ENCODE assay signal across 19 cellular contexts in genomic region chr3:196168808-196169391, GRCh38. TPM values are rescaled to one million over a fixed set of nuclear protein-coding genes. Genes with fewer than 3 reads are reported as not detected.
A peak's percentile ranks its signal among the peaks of the same experiment; 100 is the strongest.
DNase-seq lines count a peak whose midpoint lies in the region; ATAC-seq, FAIRE-seq and TF ChIP-seq lines count a peak whose summit lies in the region.
"Had no signal": no experiment of that assay in that cellular context is flagged by ENCODE, and none has a peak within 500 bp of the region (broad histone marks: within the 10 kb centered on the region; RNA-seq: fewer than 3 reads in every experiment).

No MANE protein-coding gene starts in this region.

- H3K27ac ChIP-seq in SK-N-SH (ENCODE audit: low read depth in 2 of 2, low read length in 1 of 2) (no peak overlapping the region), small intestine (ENCODE audit: low read depth in 1 of 2, low read length in 1 of 2) (peak overlapping the region; percentile 52 to 66), suprapubic skin (no peak overlapping the region)
- no peak overlapping the region for H3K27ac ChIP-seq in naive thymus-derived CD4-positive, alpha-beta T cell (ENCODE audit: low read depth, low read length)
- H3K27ac ChIP-seq: brain microvascular endothelial cell had no signal

- DNase-seq in SK-N-SH (no peak), NCI-H1105 (lab: John Stamatoyannopoulos, UW) (peak; percentile 100), NCI-H774 (lab: John Stamatoyannopoulos, UW) (peak; percentile 89), small intestine (peak; percentile 75), suprapubic skin (ENCODE audit: low spot score in 2 of 2) (no peak), putamen (ENCODE audit: low spot score) (no peak)
- no peak for DNase-seq in naive thymus-derived CD4-positive, alpha-beta T cell
- DNase-seq: activated naive CD4-positive, alpha-beta T cell treated with Interleukin-2 at 50 U/mL for 16 hours; brain microvascular endothelial cell; effector CD8-positive, alpha-beta T cell; NCI-H82; SIG-M5; stimulated activated naive CD8-positive, alpha-beta T cell treated with anti-CD3 and anti-CD28 coated beads, Interleukin-15, Interleukin-2, amounts not matched to agents 100 U/mL and 50 U/mL, for 24 hours had no signal

- no peak overlapping the region for H3K9ac ChIP-seq in SK-N-SH

- no peak for TF ChIP-seq RAD21 in SK-N-SH (IDR thresholded peaks at IDR 0.05; ENCODE audit: low read length)

- no peaks in the 10 kb centered on the region for H4K20me1 ChIP-seq in SK-N-SH (ENCODE audit: insufficient read depth)

- POLR2A ChIA-PET in SK-N-SH (lab: Yijun Ruan, JAX) = no interaction called here
- POLR2A ChIA-PET in naive thymus-derived CD4-positive, alpha-beta T cell (lab: Charles Lee) = no interaction called here

- WGBS in SK-N-SH (ENCODE audit: low lambda C conversion rate) = 29% methylated on average over 6 of the region's 6 CpGs
- WGBS in small intestine, 3 donors = 24 to 55% (median 32%) methylated on average over 6 of the region's 6 CpGs
- 46% methylated on average over 5 of the region's 6 CpGs for WGBS in suprapubic skin

- H3K27ac Mint-ChIP-seq in naive thymus-derived CD4-positive, alpha-beta T cell = no peak overlapping the region

- no peaks in the 10 kb centered on the region for H3K36me3 Mint-ChIP-seq in naive thymus-derived CD4-positive, alpha-beta T cell

- no peak for TF ChIP-seq POLR2A in suprapubic skin (IDR thresholded peaks at IDR 0.05)

- peaks cover 0 to 9% (median 0%) of the 10 kb centered on the region in 7 donors for H3K4me1 Mint-ChIP-seq in naive thymus-derived CD4-positive, alpha-beta T cell

- H3K9me3 Mint-ChIP-seq in naive thymus-derived CD4-positive, alpha-beta T cell = no peaks in the 10 kb centered on the region
- H3K9me3 Mint-ChIP-seq: neural crest cell had no signal

- no peak for TF ChIP-seq CTCF in SK-N-SH (IDR thresholded peaks at IDR 0.05)
- TF ChIP-seq CTCF in suprapubic skin (IDR thresholded peaks at IDR 0.05) = no peak

- H3K27me3 ChIP-seq in SK-N-SH (ENCODE audit: insufficient read depth) (no peaks in the 10 kb centered on the region), small intestine (ENCODE audit: control insufficient read depth in 2 of 2, insufficient read depth in 2 of 2, low read length in 2 of 2) (no peaks in the 10 kb centered on the region), suprapubic skin (no peaks in the 10 kb centered on the region)
- no peaks in the 10 kb centered on the region for H3K27me3 ChIP-seq in naive thymus-derived CD4-positive, alpha-beta T cell (ENCODE audit: control insufficient read depth in 2 of 2, insufficient read depth in 2 of 2, low read length in 2 of 2)
- H3K27me3 ChIP-seq: brain microvascular endothelial cell had no signal

- H3K9me2 ChIP-seq in SK-N-SH = no peaks in the 10 kb centered on the region

- FAIRE-seq in small intestine (lab: Jason Lieb, UNC) = no peak
- FAIRE-seq: H1 had no signal

- no peak overlapping the region for H2AFZ ChIP-seq in SK-N-SH (ENCODE audit: low read depth)

- no peaks in the 10 kb centered on the region for H3K27me3 Mint-ChIP-seq in naive thymus-derived CD4-positive, alpha-beta T cell

- H3K9me3 ChIP-seq in SK-N-SH (no peaks in the 10 kb centered on the region), small intestine (ENCODE audit: control insufficient read depth, low read depth) (no peaks in the 10 kb centered on the region), suprapubic skin (no peaks in the 10 kb centered on the region)
- H3K9me3 ChIP-seq in naive thymus-derived CD4-positive, alpha-beta T cell (ENCODE audit: control insufficient read depth in 2 of 3, low read length in 3 of 3) = no peaks in the 10 kb centered on the region

- H3K79me2 ChIP-seq in SK-N-SH (ENCODE audit: insufficient read depth) = no peaks in the 10 kb centered on the region

- H3K4me3 Mint-ChIP-seq in naive thymus-derived CD4-positive, alpha-beta T cell = no peak overlapping the region
- H3K4me3 Mint-ChIP-seq: neural crest cell had no signal

- peak in 1 of 2 experiments; percentile 14; a peak in 1 of 4 replicates for TF ChIP-seq EP300 in SK-N-SH (IDR thresholded peaks at IDR 0.05; ENCODE audit: borderline replicate concordance in 1 of 2, low read depth in 1 of 2, low read length in 1 of 2)
- no peak for TF ChIP-seq EP300 in suprapubic skin (IDR thresholded peaks at IDR 0.05)

- H3K4me3 ChIP-seq in SK-N-SH (ENCODE audit: low read depth in 2 of 2, low read length in 1 of 2) (no peak overlapping the region), small intestine (ENCODE audit: low read depth in 1 of 2, low read length in 2 of 2) (no peak overlapping the region), suprapubic skin (no peak overlapping the region)
- no peak overlapping the region for H3K4me3 ChIP-seq in naive thymus-derived CD4-positive, alpha-beta T cell (ENCODE audit: low read length)
- H3K4me3 ChIP-seq: lung had no signal

- H3K4me1 ChIP-seq in SK-N-SH (ENCODE audit: control insufficient read depth in 1 of 2, insufficient read depth in 2 of 2, low read depth in 1 of 2, low read length in 1 of 2) = peaks cover 0 to 10% of the 10 kb centered on the region in 2 experiments; a peak in 1 of 4 replicates
- H3K4me1 ChIP-seq in small intestine (ENCODE audit: control insufficient read depth in 2 of 2, insufficient read depth in 1 of 2, low read depth in 1 of 2, low read length in 1 of 2) = peaks cover 0 to 8% of the 10 kb centered on the region in 2 donors
- no peaks in the 10 kb centered on the region for H3K4me1 ChIP-seq in suprapubic skin
- H3K4me1 ChIP-seq in naive thymus-derived CD4-positive, alpha-beta T cell (ENCODE audit: control insufficient read depth in 2 of 2, insufficient read depth in 2 of 2, low read length in 2 of 2) = no peaks in the 10 kb centered on the region

- H3K36me3 ChIP-seq in SK-N-SH (replicated peaks in 1 of 2; ENCODE audit: control insufficient read depth in 1 of 2, insufficient read depth in 2 of 2, low read length in 1 of 2) (no peaks in the 10 kb centered on the region), small intestine (ENCODE audit: control insufficient read depth in 2 of 2, insufficient read depth in 2 of 2, low read length in 2 of 2) (no peaks in the 10 kb centered on the region), suprapubic skin (no peaks in the 10 kb centered on the region)
- H3K36me3 ChIP-seq in naive thymus-derived CD4-positive, alpha-beta T cell (ENCODE audit: control insufficient read depth in 2 of 3, insufficient read depth in 3 of 3, low read length in 3 of 3) = no peaks in the 10 kb centered on the region
- H3K36me3 ChIP-seq: brain microvascular endothelial cell had no signal

- peak; percentile 77; the same call in 2 of the 3 replicates for ATAC-seq in SK-N-SH treated with all-trans-retinoic acid at 6 μM for 48 hours
- no peak for ATAC-seq in naive thymus-derived CD4-positive, alpha-beta T cell
- ATAC-seq: stimulated activated naive CD8-positive, alpha-beta T cell treated with anti-CD3 and anti-CD28 coated beads, Interleukin-15, Interleukin-2, amounts not matched to agents 100 U/mL and 50 U/mL, for 24 hours had no signal

- no peak overlapping the region for H3K4me2 ChIP-seq in SK-N-SH

- CTCF ChIA-PET in SK-N-SH (lab: Yijun Ruan, JAX) = interaction anchor here (0.9 kb wide), 1 partner anchor 18 kb away, joined by 3 read pairs; no protein-coding TSS in a partner anchor
- CTCF ChIA-PET in naive thymus-derived CD4-positive, alpha-beta T cell (lab: Charles Lee) = no interaction called here

- intact Hi-C loops in naive thymus-derived CD4-positive, alpha-beta T cell (cut with micrococcal nuclease) = no loop called here

- no peaks in the 10 kb centered on the region for H3F3A ChIP-seq in SK-N-SH (replicated peaks; ENCODE audit: insufficient read depth)

TF ChIP-seq in SK-N-SH treated with all-trans-retinoic acid at 6 μM for 48 hours, 23 proteins besides CTCF, POLR2A, EP300 and RAD21:
- TF ChIP-seq ZC3H10 (CRISPR knock-in tag; IDR thresholded peaks at IDR 0.05) = no peak
- TF ChIP-seq SNAI2 (CRISPR knock-in tag; IDR thresholded peaks at IDR 0.05) = peak; percentile 71; the same call in 1 of the 2 replicates
- TF ChIP-seq ISL1 (CRISPR knock-in tag; IDR thresholded peaks at IDR 0.05) = peak; percentile 58

TF ChIP-seq in SK-N-SH, 30 proteins besides CTCF, POLR2A, EP300 and RAD21 (continues in another document):
- TF ChIP-seq TEAD4 (IDR thresholded peaks at IDR 0.05; ENCODE audit: borderline replicate concordance, insufficient read depth) (no peak), RFX5 (IDR thresholded peaks at IDR 0.05; ENCODE audit: low read length) (no peak), IRF3 (IDR thresholded peaks at IDR 0.05; ENCODE audit: low read depth, low read length) (no peak), JUND (IDR thresholded peaks at IDR 0.05) (no peak)

RNA-seq across cellular contexts. Expression of gene ZDHHC19, which starts 42.3 kb away (rescaled TPM):
- not detected in 2 replicates for polyA plus RNA-seq in SK-N-SH (2012; rRNA removed)
- polyA plus RNA-seq in SK-N-SH (2012; cell fraction: cytosol; rRNA removed) = 0.07 TPM in 1 of 2 replicates, not detected in the other
- polyA plus RNA-seq in SK-N-SH (2012; cell fraction: nucleus; rRNA removed) = 0.35 and 0.39 TPM in 2 replicates
- polyA plus RNA-seq in small intestine = under 1 TPM in 1 of 3 donors, not detected in 2; 0.22 TPM
- total RNA-seq in suprapubic skin = not detected
- total RNA-seq in naive thymus-derived CD4-positive, alpha-beta T cell = under 1 TPM in 1 of 5 experiments, not detected in 4; 0.58 TPM
- not detected for polyA plus RNA-seq in naive thymus-derived CD4-positive, alpha-beta T cell
- total RNA-seq: A673; activated CD8-positive, alpha-beta memory T cell treated with anti-CD3 and anti-CD28 coated beads for 36 hours; neural crest cell had no signal

RNA-seq across cellular contexts. Expression of gene SLC51A, which starts 47.4 kb away (rescaled TPM):
- not detected in 2 replicates for polyA plus RNA-seq in SK-N-SH (2012; rRNA removed)
- polyA plus RNA-seq in SK-N-SH (2012; cell fraction: cytosol; rRNA removed) = not detected in 2 replicates
- not detected in 2 replicates for polyA plus RNA-seq in SK-N-SH (2012; cell fraction: nucleus; rRNA removed)
- polyA plus RNA-seq in small intestine = 100 to 1,000 TPM in 2 of 3 donors, 10 to 100 TPM in 1; 25.0 to 143 (median 117) TPM
- not detected for total RNA-seq in suprapubic skin
- total RNA-seq in naive thymus-derived CD4-positive, alpha-beta T cell = not detected
- polyA plus RNA-seq in naive thymus-derived CD4-positive, alpha-beta T cell = 1 to 10 TPM in 1 of 2 donors, under 1 TPM in 1; 0.39 to 1.4 TPM
- total RNA-seq: A673; activated CD8-positive, alpha-beta memory T cell treated with anti-CD3 and anti-CD28 coated beads for 36 hours; neural crest cell had no signal

Comparison
In these comparisons a context has a peak if more than half of its experiments do, and no peak if none do; other contexts are left out.
1. DNase-seq: peak in NCI-H1105 (single experiment), NCI-H774 (single experiment) and small intestine (single experiment); none in SK-N-SH (single experiment), suprapubic skin (0 of 2), putamen (single experiment) and naive thymus-derived CD4-positive, alpha-beta T cell (0 of 9).
2. H3K27ac ChIP-seq: peak in small intestine (2 of 2); none in SK-N-SH (0 of 2), suprapubic skin (single experiment) and naive thymus-derived CD4-positive, alpha-beta T cell (single experiment).
3. RNA of gene SLC51A, which starts 47.4 kb away (polyA plus RNA-seq): 25.0 to 143 TPM in small intestine; 0.39 to 1.4 TPM in naive thymus-derived CD4-positive, alpha-beta T cell and not detected in SK-N-SH; every median in the first group is over 10 times any median in the second.